Comparison of ENCODE assay signal across 1 cellular context in genomic region chr15:68053997-68054657, GRCh38.
TF ChIP-seq lines count a peak whose summit lies in the region.

TSS of gene PIAS1 (plus strand) at chr15:68054315. CDS start at chr15:68054327, 12 bp downstream.

TF ChIP-seq in HEK293, 187 proteins besides CTCF, POLR2A, EP300 and RAD21 (continued from another document):
- TF ChIP-seq, protein P1, sequence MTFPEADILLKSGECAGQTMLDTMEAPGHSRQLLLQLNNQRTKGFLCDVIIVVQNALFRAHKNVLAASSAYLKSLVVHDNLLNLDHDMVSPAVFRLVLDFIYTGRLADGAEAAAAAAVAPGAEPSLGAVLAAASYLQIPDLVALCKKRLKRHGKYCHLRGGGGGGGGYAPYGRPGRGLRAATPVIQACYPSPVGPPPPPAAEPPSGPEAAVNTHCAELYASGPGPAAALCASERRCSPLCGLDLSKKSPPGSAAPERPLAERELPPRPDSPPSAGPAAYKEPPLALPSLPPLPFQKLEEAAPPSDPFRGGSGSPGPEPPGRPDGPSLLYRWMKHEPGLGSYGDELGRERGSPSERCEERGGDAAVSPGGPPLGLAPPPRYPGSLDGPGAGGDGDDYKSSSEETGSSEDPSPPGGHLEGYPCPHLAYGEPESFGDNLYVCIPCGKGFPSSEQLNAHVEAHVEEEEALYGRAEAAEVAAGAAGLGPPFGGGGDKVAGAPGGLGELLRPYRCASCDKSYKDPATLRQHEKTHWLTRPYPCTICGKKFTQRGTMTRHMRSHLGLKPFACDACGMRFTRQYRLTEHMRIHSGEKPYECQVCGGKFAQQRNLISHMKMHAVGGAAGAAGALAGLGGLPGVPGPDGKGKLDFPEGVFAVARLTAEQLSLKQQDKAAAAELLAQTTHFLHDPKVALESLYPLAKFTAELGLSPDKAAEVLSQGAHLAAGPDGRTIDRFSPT (tag by site-specific recombination; IDR thresholded peaks at IDR 0.05): 0 out of 2 replicates have a peak, but pooled peaks have one; percentile 32
- TF ChIP-seq OSR2 (tag by site-specific recombination; IDR thresholded peaks at IDR 0.05) (0 out of 2 replicates have a peak, but pooled peaks have one; percentile 4), ZSCAN30 (tag by site-specific recombination; IDR thresholded peaks at IDR 0.05) (peak; percentile 80), ZNF561 (tag by site-specific recombination; IDR thresholded peaks at IDR 0.05; ENCODE audit: borderline replicate concordance) (no peak; the same call in none of the 2 replicates), SP3 (tag by site-specific recombination; IDR thresholded peaks at IDR 0.05) (peak; percentile 96), ZBTB26 (tag by site-specific recombination; optimal IDR thresholded peaks at IDR 0.05) (peak; percentile 81), PBX3 (CRISPR knock-in tag; IDR thresholded peaks at IDR 0.05) (peak; percentile 84; the same call in 1 of the 2 replicates), ZBTB1 (tag by site-specific recombination; IDR thresholded peaks at IDR 0.05) (peak; percentile 39; the same call in 1 of the 2 replicates), KLF8 (tag by site-specific recombination; IDR thresholded peaks at IDR 0.05) (peak; percentile 89; the same call in 1 of the 2 replicates), SP2 (tag by site-specific recombination; IDR thresholded peaks at IDR 0.05) (peak; percentile 88), HOXC10 (CRISPR knock-in tag; IDR thresholded peaks at IDR 0.05) (no peak), ZNF423 (tag by site-specific recombination; IDR thresholded peaks at IDR 0.05) (peak; percentile 70), GLIS2 (tag by site-specific recombination; IDR thresholded peaks at IDR 0.05) (0 out of 2 replicates have a peak, but pooled peaks have one; percentile 20), ZNF221 (tag by site-specific recombination; IDR thresholded peaks at IDR 0.05; ENCODE audit: borderline replicate concordance) (no peak), ZNF473 (tag by site-specific recombination; IDR thresholded peaks at IDR 0.05) (no peak), YY1 (tag by site-specific recombination; IDR thresholded peaks at IDR 0.05) (peak; percentile 50; the same call in 1 of the 2 replicates), ZXDB (tag by site-specific recombination; IDR thresholded peaks at IDR 0.05) (0 out of 2 replicates have a peak, but pooled peaks have one; percentile 77), ZBTB8A (tag by site-specific recombination; IDR thresholded peaks at IDR 0.05) (peak; percentile 98), KLF16 (tag by site-specific recombination; IDR thresholded peaks at IDR 0.05) (peak; percentile 61), BCL11B (tag by site-specific recombination; IDR thresholded peaks at IDR 0.05; ENCODE audit: low read depth) (0 out of 2 replicates have a peak, but pooled peaks have one; percentile 36), KLF1 (tag by site-specific recombination; IDR thresholded peaks at IDR 0.05) (peak; percentile 60), ZNF660 (tag by site-specific recombination; IDR thresholded peaks at IDR 0.05) (peak; percentile 77; the same call in 1 of the 2 replicates), ZFHX2 (tag by site-specific recombination; conservative IDR thresholded peaks at IDR 0.05) (peak; percentile 95), ZNF335 (tag by site-specific recombination; conservative IDR thresholded peaks at IDR 0.05) (0 out of 2 replicates have a peak, but pooled peaks have one; percentile 9), ZNF76 (tag by site-specific recombination; IDR thresholded peaks at IDR 0.05; ENCODE audit: borderline replicate concordance, low read depth) (peak; percentile 45; the same call in 1 of the 2 replicates), ZNF133 (tag by site-specific recombination; IDR thresholded peaks at IDR 0.05) (no peak), ZSCAN4 (tag by site-specific recombination; IDR thresholded peaks at IDR 0.05) (no peak), ZNF2 (tag by site-specific recombination; IDR thresholded peaks at IDR 0.05) (peak; percentile 30; the same call in 1 of the 2 replicates), ZNF600 (tag by site-specific recombination; IDR thresholded peaks at IDR 0.05) (peak; percentile 64; the same call in 1 of the 2 replicates), ZNF610 (tag by site-specific recombination; IDR thresholded peaks at IDR 0.05; ENCODE audit: borderline replicate concordance) (peak; percentile 23; the same call in 1 of the 2 replicates)
- TF ChIP-seq, protein P2, sequence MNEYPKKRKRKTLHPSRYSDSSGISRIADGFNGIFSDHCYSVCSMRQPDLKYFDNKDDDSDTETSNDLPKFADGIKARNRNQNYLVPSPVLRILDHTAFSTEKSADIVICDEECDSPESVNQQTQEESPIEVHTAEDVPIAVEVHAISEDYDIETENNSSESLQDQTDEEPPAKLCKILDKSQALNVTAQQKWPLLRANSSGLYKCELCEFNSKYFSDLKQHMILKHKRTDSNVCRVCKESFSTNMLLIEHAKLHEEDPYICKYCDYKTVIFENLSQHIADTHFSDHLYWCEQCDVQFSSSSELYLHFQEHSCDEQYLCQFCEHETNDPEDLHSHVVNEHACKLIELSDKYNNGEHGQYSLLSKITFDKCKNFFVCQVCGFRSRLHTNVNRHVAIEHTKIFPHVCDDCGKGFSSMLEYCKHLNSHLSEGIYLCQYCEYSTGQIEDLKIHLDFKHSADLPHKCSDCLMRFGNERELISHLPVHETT (tag by site-specific recombination; IDR thresholded peaks at IDR 0.05): peak; percentile 72; the same call in 1 of the 2 replicates
- TF ChIP-seq, protein P3, sequence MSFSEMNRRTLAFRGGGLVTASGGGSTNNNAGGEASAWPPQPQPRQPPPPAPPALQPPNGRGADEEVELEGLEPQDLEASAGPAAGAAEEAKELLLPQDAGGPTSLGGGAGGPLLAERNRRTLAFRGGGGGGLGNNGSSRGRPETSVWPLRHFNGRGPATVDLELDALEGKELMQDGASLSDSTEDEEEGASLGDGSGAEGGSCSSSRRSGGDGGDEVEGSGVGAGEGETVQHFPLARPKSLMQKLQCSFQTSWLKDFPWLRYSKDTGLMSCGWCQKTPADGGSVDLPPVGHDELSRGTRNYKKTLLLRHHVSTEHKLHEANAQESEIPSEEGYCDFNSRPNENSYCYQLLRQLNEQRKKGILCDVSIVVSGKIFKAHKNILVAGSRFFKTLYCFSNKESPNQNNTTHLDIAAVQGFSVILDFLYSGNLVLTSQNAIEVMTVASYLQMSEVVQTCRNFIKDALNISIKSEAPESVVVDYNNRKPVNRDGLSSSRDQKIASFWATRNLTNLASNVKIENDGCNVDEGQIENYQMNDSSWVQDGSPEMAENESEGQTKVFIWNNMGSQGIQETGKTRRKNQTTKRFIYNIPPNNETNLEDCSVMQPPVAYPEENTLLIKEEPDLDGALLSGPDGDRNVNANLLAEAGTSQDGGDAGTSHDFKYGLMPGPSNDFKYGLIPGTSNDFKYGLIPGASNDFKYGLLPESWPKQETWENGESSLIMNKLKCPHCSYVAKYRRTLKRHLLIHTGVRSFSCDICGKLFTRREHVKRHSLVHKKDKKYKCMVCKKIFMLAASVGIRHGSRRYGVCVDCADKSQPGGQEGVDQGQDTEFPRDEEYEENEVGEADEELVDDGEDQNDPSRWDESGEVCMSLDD (tag by site-specific recombination; IDR thresholded peaks at IDR 0.05): peak; percentile 71
- TF ChIP-seq, protein P4, sequence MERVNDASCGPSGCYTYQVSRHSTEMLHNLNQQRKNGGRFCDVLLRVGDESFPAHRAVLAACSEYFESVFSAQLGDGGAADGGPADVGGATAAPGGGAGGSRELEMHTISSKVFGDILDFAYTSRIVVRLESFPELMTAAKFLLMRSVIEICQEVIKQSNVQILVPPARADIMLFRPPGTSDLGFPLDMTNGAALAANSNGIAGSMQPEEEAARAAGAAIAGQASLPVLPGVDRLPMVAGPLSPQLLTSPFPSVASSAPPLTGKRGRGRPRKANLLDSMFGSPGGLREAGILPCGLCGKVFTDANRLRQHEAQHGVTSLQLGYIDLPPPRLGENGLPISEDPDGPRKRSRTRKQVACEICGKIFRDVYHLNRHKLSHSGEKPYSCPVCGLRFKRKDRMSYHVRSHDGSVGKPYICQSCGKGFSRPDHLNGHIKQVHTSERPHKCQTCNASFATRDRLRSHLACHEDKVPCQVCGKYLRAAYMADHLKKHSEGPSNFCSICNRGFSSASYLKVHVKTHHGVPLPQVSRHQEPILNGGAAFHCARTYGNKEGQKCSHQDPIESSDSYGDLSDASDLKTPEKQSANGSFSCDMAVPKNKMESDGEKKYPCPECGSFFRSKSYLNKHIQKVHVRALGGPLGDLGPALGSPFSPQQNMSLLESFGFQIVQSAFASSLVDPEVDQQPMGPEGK (tag by site-specific recombination; IDR thresholded peaks at IDR 0.05): peak; percentile 89
TF ChIP-seq in HEK293: peak in this region for 55.
